ENCODE assay signal across 8 cellular contexts in the genomic region with DNA sequence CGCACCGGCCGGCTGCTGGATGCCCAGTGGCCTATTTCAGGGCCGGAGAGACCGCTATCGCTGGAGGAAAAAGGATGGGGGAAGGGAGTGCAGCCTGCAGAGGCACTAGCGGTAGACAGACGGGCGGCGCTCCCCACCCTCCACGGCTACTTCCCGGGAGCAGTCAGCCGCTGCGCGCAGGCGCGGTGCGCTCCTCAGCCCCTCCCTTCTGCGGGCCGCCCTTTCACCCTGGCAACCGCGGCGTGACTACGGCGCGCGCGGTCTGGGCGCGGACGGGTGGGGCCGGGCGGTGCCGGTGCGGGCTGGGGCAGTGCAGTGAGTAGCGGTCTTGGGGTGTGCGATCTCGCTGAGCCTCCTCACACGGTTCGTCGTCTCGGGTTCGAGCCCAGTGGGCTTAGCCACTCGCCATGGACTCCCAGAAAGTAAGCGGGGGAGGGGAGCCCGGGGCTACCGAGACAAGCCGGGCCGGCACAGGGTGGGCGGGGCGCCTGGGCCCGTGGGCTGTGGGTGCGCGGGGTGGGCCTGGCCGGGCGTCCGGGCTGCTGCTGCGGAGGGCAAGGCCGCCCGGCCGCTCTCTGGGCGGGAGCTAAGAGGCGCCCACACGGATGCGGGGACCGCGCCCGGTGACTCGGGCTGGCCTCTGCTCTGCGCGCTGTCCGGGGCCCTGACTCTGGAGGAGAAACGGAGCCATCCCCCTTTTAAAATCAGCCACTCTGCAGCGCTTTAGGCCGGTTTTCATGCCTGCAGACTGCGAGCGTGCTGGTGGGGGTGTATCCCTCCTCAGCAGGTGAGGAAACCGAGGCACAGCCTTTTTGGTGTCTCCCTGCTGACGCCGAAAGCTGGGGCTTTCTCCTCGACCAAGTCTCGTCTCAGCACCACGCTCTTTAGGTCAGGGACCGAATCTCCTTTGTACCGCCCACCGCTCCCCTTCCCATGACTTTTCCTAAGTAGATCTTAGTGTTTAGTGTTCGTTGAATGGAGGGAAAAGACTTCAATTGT. TPM values are rescaled to one million over a fixed set of nuclear protein-coding genes. Genes with fewer than 3 reads are reported as not detected.
DNase-seq lines count a peak whose midpoint lies in the region; ATAC-seq, FAIRE-seq and TF ChIP-seq lines count a peak whose summit lies in the region.

A gene (plus strand): TSS at position 221 of the 999 bp plus-strand sequence. CDS start 187 bp downstream, at position 408.

- H3K9me3 ChIP-seq in RWPE2 (ENCODE audit: severe bottlenecking) (no peaks in the 10 kb centered on the region), neural cell (ENCODE audit: low read length) (no peaks in the 10 kb centered on the region), stomach (no peaks in the 10 kb centered on the region)

- peak within 1 kb of the TSS; percentile 48 for H3K27ac ChIP-seq in RWPE2 (ENCODE audit: poor library complexity, severe bottlenecking)
- peak within 1 kb of the TSS; percentile 74 for H3K27ac ChIP-seq in neural cell (ENCODE audit: low read length)
- H3K27ac ChIP-seq in stomach = peak within 1 kb of the TSS; percentile 38 to 87 (median 78)

- H3K79me2 ChIP-seq in neural cell (replicated peaks; ENCODE audit: insufficient read depth, low read length) = peaks cover 45% of the 10 kb centered on the region

- peak; percentile 35 for TF ChIP-seq RAD21 in neural cell (conservative IDR thresholded peaks at IDR 0.05)

- peak; percentile 86 for ATAC-seq in RWPE2 (ENCODE audit: low read depth)

- H3K27me3 ChIP-seq in RWPE2 (ENCODE audit: insufficient read depth, poor library complexity, severe bottlenecking) = no peaks in the 10 kb centered on the region
- no peaks in the 10 kb centered on the region for H3K27me3 ChIP-seq in neural cell (ENCODE audit: insufficient read depth, low read depth, low read length)
- H3K27me3 ChIP-seq in stomach = no peaks in the 10 kb centered on the region

- intact Hi-C loops in stomach (cut with DNase I; ENCODE audit: low total_unique reads) = no loop called here

- WGBS in stomach, 5 donors = 1 to 3% (median 1%) methylated on average over 31 to 87 of the region's 87 CpGs

- peak; percentile 91 for FAIRE-seq in H54 (lab: Jason Lieb, UNC)

- TF ChIP-seq EP300 in neural cell (conservative IDR thresholded peaks at IDR 0.05; ENCODE audit: poor library complexity, severe bottlenecking) = peak; percentile 32
- TF ChIP-seq EP300 in stomach (IDR thresholded peaks at IDR 0.05) = no peak

- TF ChIP-seq POLR2A in H54 (IDR thresholded peaks at IDR 0.05; ENCODE audit: low read depth, low read length) = peak; percentile 84
- no peak for TF ChIP-seq POLR2A in stomach (IDR thresholded peaks at IDR 0.05)

- TF ChIP-seq CTCF in LNCaP clone FGC (IDR thresholded peaks at IDR 0.05; ENCODE audit: control insufficient read depth, extremely low read depth, insufficient read depth) = peak; percentile 34
- TF ChIP-seq CTCF in RWPE2 (IDR thresholded peaks at IDR 0.05; ENCODE audit: poor library complexity, severe bottlenecking) = peak; percentile 59
- TF ChIP-seq CTCF in fibroblast of villous mesenchyme (IDR thresholded peaks at IDR 0.05; ENCODE audit: insufficient read depth, low read depth, low read length) = peak; percentile 41
- TF ChIP-seq CTCF in neural cell (IDR thresholded peaks at IDR 0.05; ENCODE audit: poor library complexity, severe bottlenecking) = peak; percentile 65
- peak in 3 of 7 experiments; percentile 15 to 29 (median 28) for TF ChIP-seq CTCF in stomach (IDR thresholded peaks at IDR 0.05)

- in situ Hi-C loops in G401 (cut with HindIII; ENCODE audit: low sequenced_read_pairs) = no loop called here

- H3F3A ChIP-seq in neural cell (ENCODE audit: insufficient read depth, low read length, poor library complexity, severe bottlenecking) = no peaks in the 10 kb centered on the region

- no peaks in the 10 kb centered on the region for H3K9me2 ChIP-seq in neural cell (ENCODE audit: insufficient read depth, low read length)

- H2AFZ ChIP-seq in neural cell (ENCODE audit: low read depth, low read length) = peak within 1 kb of the TSS; percentile 98

- H4K20me1 ChIP-seq in neural cell (ENCODE audit: insufficient read depth) = no peaks in the 10 kb centered on the region

- H3K4me2 ChIP-seq in neural cell (ENCODE audit: low read length) = peak within 1 kb of the TSS; percentile 53

- peak within 1 kb of the TSS; percentile 79 for H3K9ac ChIP-seq in neural cell (ENCODE audit: low read length)

- DNase-seq in G401 (ENCODE audit: low spot score) (peak; percentile 92), H54 (ENCODE audit: insufficient read length, low spot score) (peak; percentile 99), LNCaP clone FGC (ENCODE audit: low read depth) (peak; percentile 52), RWPE2 (ENCODE audit: low spot score) (peak; percentile 93), fibroblast of villous mesenchyme (ENCODE audit: low read depth) (peak; percentile 94), stomach (peak; percentile 95)
- DNase-seq in activated effector memory CD4-positive, alpha-beta T cell treated with Interleukin-2 at 50 U/mL for 16 hours = peak; percentile 72

- H3K36me3 ChIP-seq in RWPE2 (ENCODE audit: low read depth) (no peaks in the 10 kb centered on the region), neural cell (ENCODE audit: insufficient read depth, low read length) (no peaks in the 10 kb centered on the region), stomach (no peaks in the 10 kb centered on the region)

- H3K4me3 ChIP-seq in LNCaP clone FGC (ENCODE audit: low read depth, low read length) = peak within 1 kb of the TSS; percentile 71
- peak within 1 kb of the TSS; percentile 72 for H3K4me3 ChIP-seq in RWPE2 (ENCODE audit: severe bottlenecking)
- H3K4me3 ChIP-seq in fibroblast of villous mesenchyme (ENCODE audit: low read depth, low read length) = peak within 1 kb of the TSS; percentile 86
- peak within 1 kb of the TSS; percentile 77 for H3K4me3 ChIP-seq in neural cell (ENCODE audit: low read length)
- peak within 1 kb of the TSS; percentile 93 to 97 (median 95) for H3K4me3 ChIP-seq in stomach

- H3K4me1 ChIP-seq in RWPE2 (ENCODE audit: insufficient read depth, poor library complexity, severe bottlenecking) (peaks cover 7% of the 10 kb centered on the region), stomach (peaks cover 5 to 43% (median 28%) of the 10 kb centered on the region in 4 donors)

TF ChIP-seq in neural cell, 6 proteins besides CTCF, POLR2A, EP300 and RAD21:
- TF ChIP-seq EZH2 (IDR thresholded peaks at IDR 0.05; ENCODE audit: borderline replicate concordance, insufficient read depth, low read length, poor library complexity, severe bottlenecking) = no peak
- TF ChIP-seq, protein P1, sequence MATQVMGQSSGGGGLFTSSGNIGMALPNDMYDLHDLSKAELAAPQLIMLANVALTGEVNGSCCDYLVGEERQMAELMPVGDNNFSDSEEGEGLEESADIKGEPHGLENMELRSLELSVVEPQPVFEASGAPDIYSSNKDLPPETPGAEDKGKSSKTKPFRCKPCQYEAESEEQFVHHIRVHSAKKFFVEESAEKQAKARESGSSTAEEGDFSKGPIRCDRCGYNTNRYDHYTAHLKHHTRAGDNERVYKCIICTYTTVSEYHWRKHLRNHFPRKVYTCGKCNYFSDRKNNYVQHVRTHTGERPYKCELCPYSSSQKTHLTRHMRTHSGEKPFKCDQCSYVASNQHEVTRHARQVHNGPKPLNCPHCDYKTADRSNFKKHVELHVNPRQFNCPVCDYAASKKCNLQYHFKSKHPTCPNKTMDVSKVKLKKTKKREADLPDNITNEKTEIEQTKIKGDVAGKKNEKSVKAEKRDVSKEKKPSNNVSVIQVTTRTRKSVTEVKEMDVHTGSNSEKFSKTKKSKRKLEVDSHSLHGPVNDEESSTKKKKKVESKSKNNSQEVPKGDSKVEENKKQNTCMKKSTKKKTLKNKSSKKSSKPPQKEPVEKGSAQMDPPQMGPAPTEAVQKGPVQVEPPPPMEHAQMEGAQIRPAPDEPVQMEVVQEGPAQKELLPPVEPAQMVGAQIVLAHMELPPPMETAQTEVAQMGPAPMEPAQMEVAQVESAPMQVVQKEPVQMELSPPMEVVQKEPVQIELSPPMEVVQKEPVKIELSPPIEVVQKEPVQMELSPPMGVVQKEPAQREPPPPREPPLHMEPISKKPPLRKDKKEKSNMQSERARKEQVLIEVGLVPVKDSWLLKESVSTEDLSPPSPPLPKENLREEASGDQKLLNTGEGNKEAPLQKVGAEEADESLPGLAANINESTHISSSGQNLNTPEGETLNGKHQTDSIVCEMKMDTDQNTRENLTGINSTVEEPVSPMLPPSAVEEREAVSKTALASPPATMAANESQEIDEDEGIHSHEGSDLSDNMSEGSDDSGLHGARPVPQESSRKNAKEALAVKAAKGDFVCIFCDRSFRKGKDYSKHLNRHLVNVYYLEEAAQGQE (IDR thresholded peaks at IDR 0.05; ENCODE audit: borderline replicate concordance) = peak; percentile 54
- peak; percentile 34 for TF ChIP-seq SMC3 (conservative IDR thresholded peaks at IDR 0.05; ENCODE audit: poor library complexity)
- peak; percentile 70 for TF ChIP-seq TAF1 (IDR thresholded peaks at IDR 0.05; ENCODE audit: low read depth)
- peak; percentile 92 for TF ChIP-seq POLR2AphosphoS5 (IDR thresholded peaks at IDR 0.05)
- TF ChIP-seq MXI1 (conservative IDR thresholded peaks at IDR 0.05; ENCODE audit: poor library complexity, severe bottlenecking) = peak; percentile 88

RNA-seq across cellular contexts. Expression of the gene that starts here (rescaled TPM):
- 1.1 and 22.1 TPM in 2 replicates for total RNA-seq in G401 (2014; rRNA removed; shearing (Covaris generic))
- total RNA-seq in fibroblast of villous mesenchyme = 5.5 and 5.6 TPM in 2 replicates
- 38.5 and 42.8 TPM in 2 replicates for polyA plus RNA-seq in neural cell
- polyA minus RNA-seq in neural cell = 85.5 and 106 TPM in 2 replicates
- 10 to 100 TPM in 1 of 5 donors, 1 to 10 TPM in 3, not detected in 1; 3.0 to 13.2 (median 3.4) TPM for total RNA-seq in stomach
- 1 to 10 TPM in 2 of 3 donors, under 1 TPM in 1; 0.78 to 1.2 (median 1.1) TPM for polyA plus RNA-seq in stomach

Comparison
In these comparisons a context has a peak if more than half of its experiments do, and no peak if none do; other contexts are left out.
1. Peak in every context shown above with its lines: DNase-seq, ATAC-seq, H3K4me3 ChIP-seq and H3K27ac ChIP-seq.
2. RNA of the gene that starts here (polyA plus RNA-seq): 38.5 to 42.8 TPM in neural cell; 0.78 to 1.2 TPM in stomach; every median in the first group is over 10 times any median in the second.